25 cellular contexts compared by ENCODE assay signal in the genomic region with DNA sequence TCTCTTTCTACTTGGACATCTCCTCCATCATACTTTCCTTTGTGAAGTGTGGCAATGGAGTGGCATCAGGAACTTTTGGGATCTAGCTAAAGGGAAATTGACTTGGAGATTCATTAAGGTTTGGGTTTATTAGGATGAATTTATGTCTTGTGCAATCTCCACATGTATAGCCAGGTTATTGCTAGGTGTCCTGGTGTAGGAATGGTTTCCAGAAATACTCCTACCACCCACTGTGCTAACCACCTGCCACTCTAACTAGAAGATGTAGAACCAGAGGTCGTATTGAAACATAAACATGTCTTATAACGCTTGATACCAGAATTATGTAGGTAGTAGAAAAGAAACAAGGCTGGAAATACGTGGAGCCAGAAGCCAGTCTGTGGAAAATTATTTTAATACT.
"Had no signal": no experiment of that assay in that cellular context is flagged by ENCODE, and none has a peak within 500 bp of the region (broad histone marks: within the 10 kb centered on the region; RNA-seq: fewer than 3 reads in every experiment).

No MANE protein-coding gene starts in this region.

- DNase-seq: effector CD8-positive, alpha-beta T cell; endodermal cell; foreskin fibroblast; gastrocnemius medialis; head of caudate nucleus; left ventricle myocardium superior; lower lobe of right lung; naive thymus-derived CD8-positive, alpha-beta T cell; nephron progenitor cell; occipital lobe; ovary; posterior cingulate gyrus; retina; right lobe of liver; small intestine; stimulated activated CD4-positive, alpha-beta T cell treated with anti-CD3 and anti-CD28 coated beads, Interleukin-15, amount 100 ng/mL, for 24 hours; stimulated activated CD4-positive, alpha-beta T cell treated with anti-CD3 and anti-CD28 coated beads, Interleukin-2, amount 100 ng/mL, for 48 hours; stimulated activated naive B cell treated with anti-CD40 and anti-IgM and Interleukin-4, amounts not matched to agents 10 μg/mL and 1 μg/mL and 100 μg/mL, for 72 hours; upper lobe of right lung; uterus had no signal

- H3K4me3 ChIP-seq: gastrocnemius medialis, lower lobe of right lung, ovary, right lobe of liver, thoracic aorta, tibial nerve, upper lobe of right lung, uterus had no signal

- FAIRE-seq: keratinocyte, small intestine had no signal

- ATAC-seq: esophagus mucosa; gastrocnemius medialis; left ventricle myocardium superior; lower lobe of right lung; naive thymus-derived CD8-positive, alpha-beta T cell; right lobe of liver; stimulated activated naive B cell treated with anti-CD40 and anti-IgM and Interleukin-4, amounts not matched to agents 10 μg/mL and 1 μg/mL and 100 μg/mL, for 72 hours; upper lobe of right lung had no signal

- H3K27ac ChIP-seq: epithelial cell of prostate, gastrocnemius medialis, lower lobe of right lung, ovary, right lobe of liver, thoracic aorta, tibial nerve, upper lobe of right lung, uterus had no signal

- H3K4me1 ChIP-seq: gastrocnemius medialis, lower lobe of right lung, right lobe of liver, upper lobe of right lung, uterus had no signal

- H3K9me3 ChIP-seq: gastrocnemius medialis, lower lobe of right lung, ovary, right lobe of liver, thoracic aorta, tibial nerve, upper lobe of right lung, uterus had no signal

- H3K36me3 ChIP-seq: gastrocnemius medialis, lower lobe of right lung, ovary, right lobe of liver, thoracic aorta, tibial nerve, upper lobe of right lung, uterus had no signal

- H3K27me3 ChIP-seq: gastrocnemius medialis, ovary, right lobe of liver, tibial nerve, upper lobe of right lung, uterus had no signal
